Comparison of ENCODE assay signal across 9 cellular contexts in the genomic region with DNA sequence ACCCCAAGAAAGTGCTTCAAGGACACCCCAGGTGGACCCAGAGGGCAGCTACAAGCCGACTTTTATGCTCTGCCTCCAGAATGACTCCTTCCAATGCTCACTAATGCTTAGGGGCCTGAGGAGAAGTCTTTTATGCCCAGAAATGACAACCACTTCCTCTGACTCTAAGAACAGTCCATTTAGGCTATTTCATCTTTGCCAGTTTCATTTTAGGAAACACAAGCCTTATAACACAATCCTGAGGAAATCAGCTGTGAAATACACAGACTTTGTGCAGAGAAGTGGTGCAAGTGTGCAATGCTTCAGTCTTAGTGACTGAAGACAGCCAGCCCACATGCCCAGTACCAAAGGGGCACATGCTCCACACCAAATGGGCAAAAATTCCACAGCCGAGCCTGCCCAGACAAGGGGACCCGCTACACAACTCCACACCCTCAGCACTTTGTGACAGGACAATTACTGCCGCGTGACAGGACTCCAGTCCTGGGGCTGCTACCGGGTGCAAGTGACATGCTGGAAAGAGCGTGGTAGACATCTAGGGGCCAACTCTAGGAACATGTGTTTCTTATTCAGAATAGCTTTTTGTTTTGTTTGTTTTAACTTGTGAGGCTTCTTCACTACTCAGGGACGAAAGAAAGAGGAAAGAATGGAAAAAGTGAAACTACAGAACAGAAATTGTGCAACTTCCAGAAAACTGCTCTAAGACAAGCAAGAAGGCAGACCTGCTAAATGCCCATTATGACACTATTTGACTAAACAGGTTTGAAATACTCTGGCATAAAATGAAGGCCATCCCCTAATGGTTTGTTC. TPM values are rescaled to one million over a fixed set of nuclear protein-coding genes. Genes with fewer than 3 reads are reported as not detected.
A peak's percentile ranks its signal among the peaks of the same experiment; 100 is the strongest.
DNase-seq lines count a peak whose midpoint lies in the region; ATAC-seq and TF ChIP-seq lines count a peak whose summit lies in the region.
"Had no signal": no experiment of that assay in that cellular context is flagged by ENCODE, and none has a peak within 500 bp of the region (broad histone marks: within the 10 kb centered on the region; RNA-seq: fewer than 3 reads in every experiment).

No MANE protein-coding gene starts in this region.

- peak overlapping the region; percentile 8 for H3K4me3 Mint-ChIP-seq in activated CD4-positive, alpha-beta T cell treated with anti-CD3 and anti-CD28 coated beads, Interleukin-2, amount 10 ng/mL, durations not matched to agents 7 days and 5 days
- no peak overlapping the region for H3K4me3 Mint-ChIP-seq in CD4-positive, alpha-beta T cell

- intact Hi-C loops in ovary (cut with DNase I) = no loop called here
- intact Hi-C loops in CD4-positive, alpha-beta T cell (cut with DNase I, micrococcal nuclease) = no loop called here

- POLR2A ChIA-PET in activated CD4-positive, alpha-beta T cell treated with anti-CD3 and anti-CD28 coated beads, Interleukin-2, amount 10 ng/mL, durations not matched to agents 7 days and 5 days (lab: Charles Lee) = no interaction called here
- POLR2A ChIA-PET in CD4-positive, alpha-beta T cell (lab: Charles Lee) = interaction anchor here (1.9 kb wide), 1 partner anchor 28 kb away, joined by 4 read pairs; no protein-coding TSS in a partner anchor

- no peaks in the 10 kb centered on the region for H3K27me3 Mint-ChIP-seq in activated CD4-positive, alpha-beta T cell treated with anti-CD3 and anti-CD28 coated beads, Interleukin-2, amount 10 ng/mL, durations not matched to agents 7 days and 5 days
- no peaks in the 10 kb centered on the region for H3K27me3 Mint-ChIP-seq in CD4-positive, alpha-beta T cell

- TF ChIP-seq CTCF in fibroblast of pulmonary artery (IDR thresholded peaks at IDR 0.05; ENCODE audit: low read length, missing control alignments) (no peak), ovary (IDR thresholded peaks at IDR 0.05) (no peak)
- no peak for TF ChIP-seq CTCF in CD4-positive, alpha-beta T cell (IDR thresholded peaks at IDR 0.05)

- peak; percentile 30 for DNase-seq in activated CD4-positive, alpha-beta T cell treated with anti-CD3 and anti-CD28 coated beads, Interleukin-2, amount 10 ng/mL, durations not matched to agents 7 days and 5 days
- DNase-seq in activated CD4-positive, alpha-beta T cell treated with anti-CD3 and anti-CD28 coated beads for 1 hour = no peak
- DNase-seq in SK-MEL-5 (ENCODE audit: low read depth, low spot score) = peak; percentile 24
- peak; percentile 39 for DNase-seq in fibroblast of pulmonary artery (ENCODE audit: low read depth)
- DNase-seq in ovary = no peak
- DNase-seq in CD4-positive, alpha-beta T cell = no peak
- no peak for DNase-seq in T1000 (lab: John Stamatoyannopoulos, UW)

- H3K36me3 Mint-ChIP-seq in activated CD4-positive, alpha-beta T cell treated with anti-CD3 and anti-CD28 coated beads, Interleukin-2, amount 10 ng/mL, durations not matched to agents 7 days and 5 days (ENCODE audit: low read depth) = peaks cover 2% of the 10 kb centered on the region
- H3K36me3 Mint-ChIP-seq in CD4-positive, alpha-beta T cell (ENCODE audit: low read depth) = no peaks in the 10 kb centered on the region

- H3K4me1 ChIP-seq in ovary (ENCODE audit: insufficient read depth) = peaks cover 6% of the 10 kb centered on the region
- H3K4me1 ChIP-seq: Caco-2 had no signal

- CTCF ChIA-PET in activated CD4-positive, alpha-beta T cell treated with anti-CD3 and anti-CD28 coated beads, Interleukin-2, amount 10 ng/mL, durations not matched to agents 7 days and 5 days (lab: Charles Lee) = interaction anchor here (0.9 to 1.2 kb wide), 5 partner anchors 9 to 461 kb away, joined by 3 read pairs; no protein-coding TSS in a partner anchor
- CTCF ChIA-PET in CD4-positive, alpha-beta T cell (lab: Charles Lee) = interaction anchor here (0.5 to 0.9 kb wide), 2 partner anchors 101 to 151 kb away, joined by 3 read pairs; no protein-coding TSS in a partner anchor

- ATAC-seq in HG02678 (IDR thresholded peaks at IDR 0.05; ENCODE audit: unreplicated experiment) = peak; percentile 80
- no peak for ATAC-seq in CD4-positive, alpha-beta T cell (ENCODE audit: poor library complexity)

- H3K27ac ChIP-seq in ovary = no peak overlapping the region
- H3K27ac ChIP-seq in CD4-positive, alpha-beta T cell (ENCODE audit: low read depth, low read length) = no peak overlapping the region

- no peaks in the 10 kb centered on the region for H3K27me3 ChIP-seq in ovary
- H3K27me3 ChIP-seq in CD4-positive, alpha-beta T cell (ENCODE audit: control insufficient read depth, insufficient read depth, low read length) = no peaks in the 10 kb centered on the region

- 22 to 31% (median 30%) methylated on average over 8 of the region's 8 CpGs for WGBS in ovary, 3 donors

- no peaks in the 10 kb centered on the region for H3K9me3 ChIP-seq in ovary
- H3K9me3 ChIP-seq in CD4-positive, alpha-beta T cell (ENCODE audit: control insufficient read depth, low read length) = no peaks in the 10 kb centered on the region
- H3K9me3 ChIP-seq: Caco-2 had no signal

- H3K4me3 ChIP-seq in fibroblast of pulmonary artery (replicated peaks; ENCODE audit: low read depth, low read length) (peak overlapping the region; percentile 30), ovary (peak overlapping the region; percentile 14)

- H3K9me3 Mint-ChIP-seq in activated CD4-positive, alpha-beta T cell treated with anti-CD3 and anti-CD28 coated beads, Interleukin-2, amount 10 ng/mL, durations not matched to agents 7 days and 5 days = peaks cover 12% of the 10 kb centered on the region
- peaks cover 3% of the 10 kb centered on the region for H3K9me3 Mint-ChIP-seq in CD4-positive, alpha-beta T cell

- in situ Hi-C loops in SK-MEL-5 (cut with HindIII; ENCODE audit: low pct_unique_long_range_greater_than_20kb, low sequenced_read_pairs) = no loop called here

- TF ChIP-seq POLR2A in ovary (IDR thresholded peaks at IDR 0.05) = no peak

- H3K4me1 Mint-ChIP-seq in activated CD4-positive, alpha-beta T cell treated with anti-CD3 and anti-CD28 coated beads, Interleukin-2, amount 10 ng/mL, durations not matched to agents 7 days and 5 days = peaks cover 16% of the 10 kb centered on the region
- peaks cover 13% of the 10 kb centered on the region for H3K4me1 Mint-ChIP-seq in CD4-positive, alpha-beta T cell (ENCODE audit: low read depth)

- TF ChIP-seq EP300 in ovary (IDR thresholded peaks at IDR 0.05) = no peak

- H3K36me3 ChIP-seq in ovary = no peaks in the 10 kb centered on the region

- H3K27ac Mint-ChIP-seq in activated CD4-positive, alpha-beta T cell treated with anti-CD3 and anti-CD28 coated beads, Interleukin-2, amount 10 ng/mL, durations not matched to agents 7 days and 5 days = peak overlapping the region; percentile 2
- no peak overlapping the region for H3K27ac Mint-ChIP-seq in CD4-positive, alpha-beta T cell

RNA-seq across cellular contexts. Expression of gene PLAGL1, which starts 28.2 kb away (rescaled TPM):
- 1 to 10 TPM; 4.5 to 5.7 TPM for total RNA-seq in activated CD4-positive, alpha-beta T cell treated with anti-CD3 and anti-CD28 coated beads, Interleukin-2, amount 10 ng/mL, durations not matched to agents 7 days and 5 days
- 0.05 TPM in 1 of 2 replicates, not detected in the other for total RNA-seq in SK-MEL-5 (2014; rRNA removed; shearing (Covaris generic))
- 0.11 TPM in 1 of 2 replicates, not detected in the other for polyA plus RNA-seq in SK-MEL-5 (2015; cell fraction: cytosol; rRNA removed)
- polyA plus RNA-seq in SK-MEL-5 (2015; cell fraction: nucleus; rRNA removed) = 0.24 TPM in 1 of 2 replicates, not detected in the other
- 10 to 100 TPM; 19.0 to 53.4 (median 32.1) TPM for total RNA-seq in ovary
- 10 to 100 TPM; 17.8 to 32.2 TPM for polyA plus RNA-seq in ovary
- total RNA-seq in CD4-positive, alpha-beta T cell = 1 to 10 TPM; 1.0 to 1.1 TPM

RNA-seq across cellular contexts. Expression of gene SF3B5, which starts 59.1 kb away (rescaled TPM):
- 100 to 1,000 TPM; 138 to 141 TPM for total RNA-seq in activated CD4-positive, alpha-beta T cell treated with anti-CD3 and anti-CD28 coated beads, Interleukin-2, amount 10 ng/mL, durations not matched to agents 7 days and 5 days
- 99.2 and 119 TPM in 2 replicates for total RNA-seq in SK-MEL-5 (2014; rRNA removed; shearing (Covaris generic))
- polyA plus RNA-seq in SK-MEL-5 (2015; cell fraction: cytosol; rRNA removed) = 161 and 199 TPM in 2 replicates
- polyA plus RNA-seq in SK-MEL-5 (2015; cell fraction: nucleus; rRNA removed) = 18.4 and 25.7 TPM in 2 replicates
- 100 to 1,000 TPM in 6 of 7 donors, 10 to 100 TPM in 1; 86.8 to 151 (median 117) TPM for total RNA-seq in ovary
- polyA plus RNA-seq in ovary = 100 to 1,000 TPM in 1 of 2 donors, 10 to 100 TPM in 1; 27.9 to 135 TPM
- 100 to 1,000 TPM; 113 to 124 TPM for total RNA-seq in CD4-positive, alpha-beta T cell

Comparison
In these comparisons a context has a peak if more than half of its experiments do, and no peak if none do; other contexts are left out.
1. DNase-seq: peak in activated CD4-positive, alpha-beta T cell treated with anti-CD3 and anti-CD28 coated beads, Interleukin-2, amount 10 ng/mL, durations not matched to agents 7 days and 5 days (single experiment), SK-MEL-5 (single experiment) and fibroblast of pulmonary artery (single experiment); none in activated CD4-positive, alpha-beta T cell treated with anti-CD3 and anti-CD28 coated beads for 1 hour (single experiment), ovary (0 of 5), CD4-positive, alpha-beta T cell (0 of 10) and T1000 (single experiment).